8 cellular contexts compared by ENCODE assay signal in the genomic region with DNA sequence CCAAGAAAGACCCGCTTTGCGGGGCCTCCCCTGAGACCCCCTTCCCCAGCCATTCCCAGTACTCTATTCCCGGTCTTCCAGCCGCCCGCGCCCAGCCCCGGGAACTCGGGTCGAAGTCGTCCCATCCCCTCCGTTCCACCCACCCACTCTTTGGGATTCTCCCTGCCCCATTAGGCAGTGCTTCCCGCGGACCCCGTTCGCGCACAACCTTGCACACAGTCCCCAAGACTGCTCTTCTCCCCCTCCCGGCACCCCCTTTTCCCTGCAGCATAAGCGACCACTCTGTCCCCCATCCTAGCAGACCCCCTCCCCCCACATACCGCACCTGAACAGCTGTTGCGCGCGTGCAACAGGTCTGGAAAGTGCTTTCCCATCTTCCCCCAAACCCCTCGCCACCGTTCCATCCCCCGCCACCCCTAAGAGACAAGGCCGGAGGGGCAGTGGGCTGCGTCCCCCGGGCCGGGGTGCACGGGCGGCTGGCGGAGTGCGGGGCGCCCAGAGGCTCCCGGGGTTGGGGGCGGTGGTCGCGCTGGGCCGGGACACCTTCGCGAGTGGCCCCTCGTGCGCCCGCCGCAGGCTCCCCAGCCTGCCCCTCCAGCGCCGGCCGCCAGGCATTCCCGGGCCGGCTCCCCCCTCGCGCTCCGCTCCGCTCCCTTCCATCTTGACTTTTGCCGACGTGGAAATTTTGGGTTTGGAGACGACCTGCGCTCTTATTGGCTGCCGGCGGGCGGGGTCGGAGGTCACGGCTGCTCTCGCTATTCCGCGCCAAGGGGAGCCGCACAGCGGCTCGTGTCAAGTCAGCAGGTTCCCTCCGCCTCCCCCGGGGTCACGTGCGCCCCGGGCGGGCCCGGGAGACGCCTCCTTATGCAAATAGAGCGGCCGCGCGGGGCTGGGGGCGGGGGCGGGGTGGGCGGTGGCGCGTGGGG.
DNase-seq lines count a peak whose midpoint lies in the region; ATAC-seq and TF ChIP-seq lines count a peak whose summit lies in the region.

No MANE protein-coding gene starts in this region.

- peak overlapping the region; percentile 70 for H3K4ac ChIP-seq in trophoblast cell (ENCODE audit: low read depth, low read length)

- peak overlapping the region; percentile 99 for H3K9ac ChIP-seq in MM.1S (ENCODE audit: low read length)
- H3K9ac ChIP-seq in trophoblast cell (ENCODE audit: low read length) = peak overlapping the region; percentile 73

- DNase-seq in GDM1 (lab: John Stamatoyannopoulos, UW) (peak; percentile 58), HCEC 1CT (peak; percentile 45), MM.1S (peak; percentile 99), SK-N-DZ (ENCODE audit: low spot score) (peak; percentile 84), cardiac muscle cell (ENCODE audit: low read depth in 1 of 2, low spot score in 1 of 2) (peak; percentile 95 to 97), trophoblast cell (peak; percentile 97 to 98), type B pancreatic cell (ENCODE audit: extremely low spot score, unreplicated experiment) (peak; percentile 93)
- peak; percentile 81 to 89 for DNase-seq in activated naive CD4-positive, alpha-beta T cell treated with anti-CD3 and anti-CD28 coated beads, Interleukin-2, amount 50 U/mL, for 72 hours (ENCODE audit: low spot score in 2 of 2)

- H3K18ac ChIP-seq in trophoblast cell (ENCODE audit: low read length) = peak overlapping the region; percentile 63

- peak overlapping the region; percentile 96 for H3K27ac ChIP-seq in MM.1S (ENCODE audit: low read length)
- H3K27ac ChIP-seq in cardiac muscle cell = peak overlapping the region; percentile 89
- no peak overlapping the region for H3K27ac ChIP-seq in trophoblast cell (ENCODE audit: low read depth, low read length)

- H3K27me3 Mint-ChIP-seq in type B pancreatic cell = peaks cover 7% of the 10 kb centered on the region

- no peaks in the 10 kb centered on the region for H3K9me3 ChIP-seq in MM.1S (replicated peaks; ENCODE audit: insufficient read depth, low read length)
- H3K9me3 ChIP-seq in cardiac muscle cell (ENCODE audit: low read depth) = no peaks in the 10 kb centered on the region
- no peaks in the 10 kb centered on the region for H3K9me3 ChIP-seq in trophoblast cell (ENCODE audit: insufficient read depth, low read depth, low read length)

- H3K9me2 ChIP-seq in MM.1S (replicated peaks; ENCODE audit: insufficient read depth, low read length) = no peaks in the 10 kb centered on the region

- peak; percentile 98 to 99 for ATAC-seq in activated naive CD4-positive, alpha-beta T cell treated with anti-CD3 and anti-CD28 coated beads, Interleukin-2, amount 50 U/mL, for 72 hours

- peaks cover 0 to 12% of the 10 kb centered on the region in 2 donors for H3K36me3 Mint-ChIP-seq in activated naive CD4-positive, alpha-beta T cell treated with anti-CD3 and anti-CD28 coated beads, Interleukin-2, amount 50 U/mL, for 72 hours
- no peaks in the 10 kb centered on the region for H3K36me3 Mint-ChIP-seq in type B pancreatic cell

- H4K91ac ChIP-seq in trophoblast cell (ENCODE audit: low read depth, low read length) = peak overlapping the region; percentile 79

- TF ChIP-seq CTCF in MM.1S (IDR thresholded peaks at IDR 0.05; ENCODE audit: low read length) (no peak), cardiac muscle cell (IDR thresholded peaks at IDR 0.05; ENCODE audit: low read depth, low read length) (no peak), type B pancreatic cell (conservative IDR thresholded peaks at IDR 0.05) (no peak)

- H3K4me1 ChIP-seq in MM.1S (ENCODE audit: low read length) (peaks cover 58% of the 10 kb centered on the region), cardiac muscle cell (ENCODE audit: low read depth) (peaks cover 8% of the 10 kb centered on the region), trophoblast cell (ENCODE audit: control insufficient read depth in 1 of 2, insufficient read depth in 2 of 2, low read length in 2 of 2) (peaks cover 6 to 11% of the 10 kb centered on the region in 2 experiments)

- WGBS in trophoblast cell (ENCODE audit: extremely low coverage, insufficient coverage, insufficient read length) = no CpG with 5 or more reads among the region's 86 CpGs

- peak overlapping the region; percentile 41 for H2BK5ac ChIP-seq in trophoblast cell (ENCODE audit: low read depth, low read length, poor library complexity)

- H3F3A ChIP-seq in MM.1S (ENCODE audit: insufficient read depth, low read length) = peaks cover 48% of the 10 kb centered on the region

- peak overlapping the region; percentile 97 for H3K4me3 Mint-ChIP-seq in type B pancreatic cell

- H3K27ac Mint-ChIP-seq in activated naive CD4-positive, alpha-beta T cell treated with anti-CD3 and anti-CD28 coated beads, Interleukin-2, amount 50 U/mL, for 72 hours = peak overlapping the region; percentile 62 to 87
- peak overlapping the region; percentile 95 for H3K27ac Mint-ChIP-seq in type B pancreatic cell

- H2BK120ac ChIP-seq in trophoblast cell (ENCODE audit: insufficient read depth, low read length, poor library complexity) = peak overlapping the region; percentile 4

- H3K79me1 ChIP-seq in trophoblast cell (ENCODE audit: low read length) = peaks cover 13% of the 10 kb centered on the region

- H3K36me3 ChIP-seq in MM.1S (replicated peaks; ENCODE audit: insufficient read depth, low read length) (no peaks in the 10 kb centered on the region), cardiac muscle cell (no peaks in the 10 kb centered on the region), trophoblast cell (ENCODE audit: control insufficient read depth in 1 of 2, insufficient read depth in 2 of 2, low read length in 2 of 2) (no peaks in the 10 kb centered on the region)

- H3K79me2 ChIP-seq in MM.1S (ENCODE audit: low read length) = peaks cover 24% of the 10 kb centered on the region
- peaks cover 6% of the 10 kb centered on the region for H3K79me2 ChIP-seq in trophoblast cell (ENCODE audit: control insufficient read depth, insufficient read depth, low read length, poor library complexity)

- no peaks in the 10 kb centered on the region for H3K9me3 Mint-ChIP-seq in activated naive CD4-positive, alpha-beta T cell treated with anti-CD3 and anti-CD28 coated beads, Interleukin-2, amount 50 U/mL, for 72 hours
- peaks cover 10% of the 10 kb centered on the region for H3K9me3 Mint-ChIP-seq in type B pancreatic cell

- H3K23ac ChIP-seq in trophoblast cell (ENCODE audit: low read length) = no peak overlapping the region

- H3K4me2 ChIP-seq in MM.1S (ENCODE audit: low read depth, low read length) = peak overlapping the region; percentile 92
- H3K4me2 ChIP-seq in trophoblast cell (ENCODE audit: low read length) = peak overlapping the region; percentile 98

- peak overlapping the region; percentile 79 for H4K8ac ChIP-seq in trophoblast cell (ENCODE audit: low read depth, low read length)

- no peak overlapping the region for H2BK12ac ChIP-seq in trophoblast cell (ENCODE audit: low read length)

- peak overlapping the region; percentile 25 for H3K14ac ChIP-seq in trophoblast cell (ENCODE audit: low read length)

- no peaks in the 10 kb centered on the region for H4K20me1 ChIP-seq in MM.1S (ENCODE audit: insufficient read depth, low read length)

- H3K27me3 ChIP-seq in MM.1S (replicated peaks; ENCODE audit: insufficient read depth, low read length) (no peaks in the 10 kb centered on the region), cardiac muscle cell (no peaks in the 10 kb centered on the region), trophoblast cell (ENCODE audit: insufficient read depth, low read length) (no peaks in the 10 kb centered on the region)

- peaks cover 34% of the 10 kb centered on the region for H3K4me1 Mint-ChIP-seq in type B pancreatic cell (ENCODE audit: unreplicated experiment)

- no peak overlapping the region for H2AFZ ChIP-seq in MM.1S (ENCODE audit: low read length)
- peak overlapping the region; percentile 66 for H2AFZ ChIP-seq in trophoblast cell (ENCODE audit: insufficient read depth, low read length, poor library complexity)

- H2AK5ac ChIP-seq in trophoblast cell (ENCODE audit: low read length) = no peak overlapping the region

- H3K4me3 ChIP-seq in MM.1S (ENCODE audit: low read length) = peak overlapping the region; percentile 84
- peak overlapping the region; percentile 95 for H3K4me3 ChIP-seq in cardiac muscle cell
- peak overlapping the region; percentile 80 for H3K4me3 ChIP-seq in trophoblast cell (ENCODE audit: low read depth, low read length)

- peak overlapping the region; percentile 39 for H4K12ac ChIP-seq in trophoblast cell (ENCODE audit: low read depth, low read length)

Comparison
In these comparisons a context has a peak if more than half of its experiments do, and no peak if none do; other contexts are left out.
1. DNase-seq: peak in every context shown above with its lines; median percentile 99 in MM.1S; 98 in trophoblast cell; 96 in cardiac muscle cell; 93 in type B pancreatic cell; 85 in activated naive CD4-positive, alpha-beta T cell treated with anti-CD3 and anti-CD28 coated beads, Interleukin-2, amount 50 U/mL, for 72 hours; 84 in SK-N-DZ; 58 in GDM1; 45 in HCEC 1CT.